In the genomic region with DNA sequence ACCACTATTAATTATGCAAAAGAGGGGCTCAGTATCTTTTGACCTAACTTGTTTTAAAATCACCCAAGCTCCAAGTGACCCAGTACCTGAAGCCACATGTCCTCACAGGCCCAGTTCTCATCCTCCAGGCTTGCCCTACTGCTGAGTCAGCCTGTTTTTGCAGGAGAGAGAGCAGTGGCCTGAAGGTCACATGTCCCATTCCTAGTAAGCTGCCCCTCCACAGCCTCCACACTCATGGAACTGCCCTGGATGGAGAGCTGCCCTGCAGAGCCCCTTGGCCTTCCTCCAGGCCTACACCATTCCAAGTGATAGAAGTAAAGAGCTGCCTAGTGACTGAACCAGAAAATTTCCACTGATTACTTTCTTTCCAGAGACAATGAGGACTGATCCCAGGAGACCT, we compare ENCODE assay signal across 1 cellular context.
A peak's percentile ranks its signal among the peaks of the same experiment; 100 is the strongest.
TF ChIP-seq lines count a peak whose summit lies in the region.

No MANE protein-coding gene starts in this region.

TF ChIP-seq in H1, 55 proteins besides CTCF, POLR2A, EP300 and RAD21:
- TF ChIP-seq ZNF274 (IDR thresholded peaks at IDR 0.05; ENCODE audit: borderline replicate concordance, extremely low read depth, low read length) (no peak), MAFK (IDR thresholded peaks at IDR 0.05; ENCODE audit: low read depth, low read length) (peak; percentile 19; the same call in 1 of the 2 replicates)
TF ChIP-seq in H1: peak in this region for 1.
